ENCODE assay signal across 14 cellular contexts in the genomic region with DNA sequence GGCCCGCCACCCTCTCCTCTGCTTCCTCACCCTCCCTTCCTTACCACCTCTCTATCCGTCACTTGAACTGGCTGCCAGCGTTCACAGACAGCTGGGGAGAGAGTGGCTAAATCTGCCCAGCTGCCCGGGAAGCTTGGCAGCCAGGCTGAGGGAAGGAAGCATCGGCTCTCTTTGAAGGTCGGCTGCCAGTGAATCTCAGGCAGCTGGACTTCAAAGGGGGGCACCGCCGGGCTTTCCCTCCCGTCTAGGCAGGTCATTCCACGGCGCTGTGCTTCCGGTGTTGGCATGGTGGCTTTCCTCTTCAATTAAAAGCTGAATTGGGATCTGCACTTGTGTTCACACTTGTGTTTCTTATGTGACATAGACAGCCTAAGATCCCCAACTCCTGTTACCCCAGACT.
DNase-seq lines count a peak whose midpoint lies in the region; TF ChIP-seq lines count a peak whose summit lies in the region.
"Had no signal": no experiment of that assay in that cellular context is flagged by ENCODE, and none has a peak within 500 bp of the region (broad histone marks: within the 10 kb centered on the region; RNA-seq: fewer than 3 reads in every experiment).

No MANE protein-coding gene starts in this region.

- H4K20me1 ChIP-seq in fibroblast of lung (ENCODE audit: control insufficient read depth, extremely low read depth, insufficient read depth, low read length), result no peaks in the 10 kb centered on the region

- H3K9me3 ChIP-seq in fibroblast of lung (ENCODE audit: control insufficient read depth, insufficient read depth, low read depth, low read length) (no peaks in the 10 kb centered on the region), muscle layer of duodenum (ENCODE audit: control insufficient read depth in 1 of 2, low read length in 2 of 2) (no peaks in the 10 kb centered on the region)
- H3K9me3 ChIP-seq: upper lobe of left lung had no signal

- H3K4me3 Mint-ChIP-seq in HFFc6, result no peak overlapping the region
- H3K4me3 Mint-ChIP-seq: activated T-cell treated with anti-CD3 and anti-CD28 coated beads, Interleukin-2, amount 50 U/mL, for 4 hours; immature natural killer cell; T-helper 2 cell treated with Interferon-gamma antibody and Interleukin-4, amounts not matched to agents 5 μg/mL and 100 μg/mL, for 36 hours had no signal

- no peak overlapping the region for H3K4me3 ChIP-seq in fibroblast of lung (replicated peaks in 1 of 4; ENCODE audit: control extremely low read depth in 1 of 4, insufficient read depth in 1 of 4, low read depth in 3 of 4, low read length in 4 of 4)
- H3K4me3 ChIP-seq in muscle layer of duodenum (ENCODE audit: low read depth in 1 of 2, low read length in 2 of 2), result peak overlapping the region in 1 of 2 donors; percentile 16
- H3K4me3 ChIP-seq: upper lobe of left lung had no signal

- no peaks in the 10 kb centered on the region for H3K27me3 ChIP-seq in fibroblast of lung (ENCODE audit: control insufficient read depth, insufficient read depth, low read length)
- no peaks in the 10 kb centered on the region for H3K27me3 ChIP-seq in muscle layer of duodenum (ENCODE audit: low read depth, low read length)
- H3K27me3 ChIP-seq: upper lobe of left lung had no signal

- no peaks in the 10 kb centered on the region for H3K9me3 Mint-ChIP-seq in HFFc6
- H3K9me3 Mint-ChIP-seq: immature natural killer cell; T-helper 2 cell treated with Interferon-gamma antibody and Interleukin-4, amounts not matched to agents 5 μg/mL and 100 μg/mL, for 36 hours had no signal

- TF ChIP-seq CTCF in fibroblast of lung (conservative IDR thresholded peaks at IDR 0.05 in 1 of 2, IDR thresholded peaks at IDR 0.05 in 1 of 2; ENCODE audit: low read depth in 1 of 2, low read length in 2 of 2) (no peak), HFFc6 (IDR thresholded peaks at IDR 0.05) (no peak)

- no peaks in the 10 kb centered on the region for H3K79me2 ChIP-seq in fibroblast of lung (ENCODE audit: control insufficient read depth, insufficient read depth, low read length)

- no peak overlapping the region for H2AFZ ChIP-seq in fibroblast of lung (ENCODE audit: low read length)

- H3K36me3 ChIP-seq in fibroblast of lung (ENCODE audit: control insufficient read depth, insufficient read depth, low read length) (no peaks in the 10 kb centered on the region), muscle layer of duodenum (ENCODE audit: control insufficient read depth in 1 of 2, insufficient read depth in 2 of 2, low read length in 2 of 2) (no peaks in the 10 kb centered on the region)
- H3K36me3 ChIP-seq: upper lobe of left lung had no signal

- peaks cover 2% of the 10 kb centered on the region; the same call in 1 of the 2 replicates for H3K27me3 Mint-ChIP-seq in HFFc6 (ENCODE audit: insufficient read depth)

- DNase-seq in A172 (ENCODE audit: low spot score) (peak; percentile 79), NCI-H2171 treated with DMSO at 0.1 percent for 48 hours (lab: John Stamatoyannopoulos, UW) (peak; percentile 64), fibroblast of lung (ENCODE audit: low read depth in 2 of 2) (peak; percentile 18 to 58), Kasumi-1 (lab: John Stamatoyannopoulos, UW) (no peak), iPS-NIHi7 (ENCODE audit: extremely low spot score) (no peak), HFFc6 (no peak), DMS114 treated with DMSO at 0.1 percent for 48 hours (lab: John Stamatoyannopoulos, UW; ENCODE audit: unreplicated experiment) (no peak)
- DNase-seq: activated T-cell treated with anti-CD3 and anti-CD28 coated beads, Interleukin-2, amount 50 U/mL, for 4 hours; immature natural killer cell; NCI-H187 treated with DMSO at 0.1 percent for 48 hours; stimulated activated CD4-positive, alpha-beta T cell treated with anti-CD3 and anti-CD28 coated beads, Interleukin-2, amount 100 ng/mL, for 24 hours had no signal

- no peak overlapping the region for H3K4me2 ChIP-seq in fibroblast of lung (ENCODE audit: extremely low read depth, insufficient read depth, low read length)

- H3K9ac ChIP-seq in fibroblast of lung (ENCODE audit: insufficient read depth, low read length), result no peak overlapping the region

- peaks cover 57% of the 10 kb centered on the region for H3K4me1 Mint-ChIP-seq in HFFc6 (ENCODE audit: low read depth)

- H3K27ac ChIP-seq in fibroblast of lung (ENCODE audit: insufficient read depth, low read length), result peak overlapping the region; percentile 3
- peak overlapping the region; percentile 37 for H3K27ac ChIP-seq in muscle layer of duodenum (ENCODE audit: low read length)

- H3K4me1 ChIP-seq in fibroblast of lung (ENCODE audit: control insufficient read depth, extremely low read depth, insufficient read depth, low read length) (peaks cover 10% of the 10 kb centered on the region), muscle layer of duodenum (ENCODE audit: control insufficient read depth in 1 of 2, insufficient read depth in 2 of 2, low read length in 2 of 2) (peaks cover 6 to 28% of the 10 kb centered on the region in 2 donors)

- peaks cover 5% of the 10 kb centered on the region; the same call in 1 of the 2 replicates for H3K36me3 Mint-ChIP-seq in HFFc6 (ENCODE audit: low read depth)
- H3K36me3 Mint-ChIP-seq: immature natural killer cell had no signal

- H3K27ac Mint-ChIP-seq in HFFc6, result no peak overlapping the region
- H3K27ac Mint-ChIP-seq: immature natural killer cell; T-helper 2 cell treated with Interferon-gamma antibody and Interleukin-4, amounts not matched to agents 5 μg/mL and 100 μg/mL, for 36 hours had no signal

Comparison
In these comparisons a context has a peak if more than half of its experiments do, and no peak if none do; other contexts are left out.
1. DNase-seq: peak in A172 (single experiment), NCI-H2171 treated with DMSO at 0.1 percent for 48 hours (single experiment) and fibroblast of lung (2 of 2); none in Kasumi-1 (0 of 2), iPS-NIHi7 (single experiment), HFFc6 (single experiment) and DMS114 treated with DMSO at 0.1 percent for 48 hours (single experiment).